In genomic region chr14:73136085-73136386, GRCh38 we compare ENCODE assay signal across 8 cellular contexts. TPM values are rescaled to one million over a fixed set of nuclear protein-coding genes. Genes with fewer than 3 reads are reported as not detected.
DNase-seq lines count a peak whose midpoint lies in the region; ATAC-seq and TF ChIP-seq lines count a peak whose summit lies in the region.

No MANE protein-coding gene starts in this region.

- no peaks in the 10 kb centered on the region for H3K9me3 ChIP-seq in CD4-positive, alpha-beta T cell (ENCODE audit: control insufficient read depth, low read length)
- peaks cover 5% of the 10 kb centered on the region; the same call in 1 of the 2 replicates for H3K9me3 ChIP-seq in OCI-LY7 (ENCODE audit: low read length)
- H3K9me3 ChIP-seq in neutrophil: no peaks in the 10 kb centered on the region

- H2AFZ ChIP-seq in OCI-LY7 (ENCODE audit: low read length): peak overlapping the region; percentile 98

- peaks cover 13% of the 10 kb centered on the region for H3K4me1 ChIP-seq in OCI-LY7 (ENCODE audit: insufficient read depth, low read length, poor library complexity, severe bottlenecking)
- H3K4me1 ChIP-seq in neutrophil (ENCODE audit: control insufficient read depth in 1 of 2, insufficient read depth in 1 of 2, low read depth in 1 of 2, low read length in 1 of 2): peaks cover 28 to 32% of the 10 kb centered on the region in 2 experiments

- H3K4me1 Mint-ChIP-seq in CD4-positive, alpha-beta T cell (ENCODE audit: low read depth): peaks cover 28% of the 10 kb centered on the region
- peaks cover 9% of the 10 kb centered on the region for H3K4me1 Mint-ChIP-seq in endothelial cell (ENCODE audit: unreplicated experiment)

- ATAC-seq in CD4-positive, alpha-beta T cell (ENCODE audit: poor library complexity): no peak
- no peak for ATAC-seq in GM21390 (IDR thresholded peaks at IDR 0.05; ENCODE audit: unreplicated experiment)
- ATAC-seq in GM21526 (IDR thresholded peaks at IDR 0.05; ENCODE audit: low FRiP score, unreplicated experiment): no peak
- ATAC-seq in HG03432 (IDR thresholded peaks at IDR 0.05; ENCODE audit: unreplicated experiment): no peak

- H4K20me1 ChIP-seq in OCI-LY7 (ENCODE audit: insufficient read depth, low read length): no peaks in the 10 kb centered on the region

- DNase-seq in CD4-positive, alpha-beta T cell: no peak
- DNase-seq in OCI-LY7 (ENCODE audit: low spot score): no peak
- DNase-seq in endothelial cell (ENCODE audit: low spot score): no peak
- DNase-seq in GDM1 (lab: John Stamatoyannopoulos, UW): no peak

- H3K4me3 ChIP-seq in OCI-LY7 (ENCODE audit: low read depth, low read length, poor library complexity, severe bottlenecking) (peak overlapping the region; percentile 87), neutrophil (ENCODE audit: low read depth in 1 of 2, low read length in 1 of 2) (peak overlapping the region; percentile 69 to 84)

- intact Hi-C loops in CD4-positive, alpha-beta T cell (cut with DNase I, micrococcal nuclease): loop anchor here (1.0 to 2.0 kb wide), 4 partner anchors 77 to 209 kb away; partner anchors contain the start of genes RBM25 (in 2 of the 2), DCAF4 (in 1 of the 2) and ZFYVE1 (in 1 of the 2)
- intact Hi-C loops in OCI-LY7 (cut with micrococcal nuclease; ENCODE audit: unreplicated experiment): no loop called here

- H3K27me3 Mint-ChIP-seq in CD4-positive, alpha-beta T cell: no peaks in the 10 kb centered on the region
- peaks cover 5% of the 10 kb centered on the region for H3K27me3 Mint-ChIP-seq in endothelial cell (ENCODE audit: unreplicated experiment)

- H3K36me3 Mint-ChIP-seq in CD4-positive, alpha-beta T cell (ENCODE audit: low read depth): peaks cover 17% of the 10 kb centered on the region
- H3K36me3 Mint-ChIP-seq in endothelial cell (ENCODE audit: low read depth, unreplicated experiment): peaks cover 11% of the 10 kb centered on the region

- BruUV-seq in OCI-LY7 (replicated peaks; lab: Mats Ljungman, UMichigan): no TSS peak

- H3K27me3 ChIP-seq in CD4-positive, alpha-beta T cell (ENCODE audit: control insufficient read depth, insufficient read depth, low read length): no peaks in the 10 kb centered on the region
- no peaks in the 10 kb centered on the region for H3K27me3 ChIP-seq in neutrophil

- peaks cover 32% of the 10 kb centered on the region for H3K79me2 ChIP-seq in OCI-LY7 (ENCODE audit: insufficient read depth, low read depth, low read length)

- POLR2A ChIA-PET in CD4-positive, alpha-beta T cell (lab: Charles Lee): interaction anchor here (0.6 to 3.3 kb wide), 22 partner anchors 8 to 1627 kb away, joined by 3 to 84 read pairs (median 6); partner anchors contain the start of genes ACOT2, ACOT4, COQ6 and DCAF4
- POLR2A ChIA-PET in OCI-LY7 (lab: Charles Lee): interaction anchor here (0.5 to 2.9 kb wide), 10 partner anchors 11 to 546 kb away, joined by 3 to 14 read pairs (median 3); partner anchors contain the start of gene RBM25

- peak overlapping the region; percentile 99 for H3K27ac Mint-ChIP-seq in CD4-positive, alpha-beta T cell
- H3K27ac Mint-ChIP-seq in endothelial cell (ENCODE audit: unreplicated experiment): peak overlapping the region; percentile 88

- peak overlapping the region; percentile 92 for H3K27ac ChIP-seq in CD4-positive, alpha-beta T cell (ENCODE audit: low read depth, low read length)
- peak overlapping the region; percentile 80 for H3K27ac ChIP-seq in OCI-LY7 (ENCODE audit: low read depth, low read length, poor library complexity, severe bottlenecking)
- H3K27ac ChIP-seq in neutrophil: peak overlapping the region; percentile 95

- no peaks in the 10 kb centered on the region for H3K36me3 ChIP-seq in OCI-LY7 (ENCODE audit: insufficient read depth, low read length)
- H3K36me3 ChIP-seq in neutrophil: no peaks in the 10 kb centered on the region

- CTCF ChIA-PET in CD4-positive, alpha-beta T cell (lab: Charles Lee): interaction anchor here (0.9 to 1.0 kb wide), 2 partner anchors 72 to 110 kb away, joined by 3 to 4 read pairs; no protein-coding TSS in a partner anchor
- CTCF ChIA-PET in OCI-LY7 (lab: Charles Lee; ENCODE audit: unreplicated experiment): interaction anchor here (0.6 kb wide), 1 partner anchor 187 kb away, joined by 3 read pairs; no protein-coding TSS in a partner anchor

- H3K9me3 Mint-ChIP-seq in CD4-positive, alpha-beta T cell: peaks cover 12% of the 10 kb centered on the region
- H3K9me3 Mint-ChIP-seq in endothelial cell (ENCODE audit: unreplicated experiment): no peaks in the 10 kb centered on the region

- peak overlapping the region; percentile 66 for H3K4me2 ChIP-seq in OCI-LY7 (ENCODE audit: low read length)

- TF ChIP-seq CTCF in CD4-positive, alpha-beta T cell (IDR thresholded peaks at IDR 0.05): no peak
- TF ChIP-seq CTCF in OCI-LY7 (conservative IDR thresholded peaks at IDR 0.05; ENCODE audit: low read length): no peak
- no peak for TF ChIP-seq CTCF in endothelial cell (IDR thresholded peaks at IDR 0.05; ENCODE audit: unreplicated experiment)
- no peak for TF ChIP-seq CTCF in neutrophil (IDR thresholded peaks at IDR 0.05)

- H3K9me2 ChIP-seq in OCI-LY7 (ENCODE audit: insufficient read depth, low read length): no peaks in the 10 kb centered on the region

- peak overlapping the region; percentile 98 for H3K4me3 Mint-ChIP-seq in CD4-positive, alpha-beta T cell
- peak overlapping the region; percentile 93 for H3K4me3 Mint-ChIP-seq in endothelial cell (ENCODE audit: unreplicated experiment)

RNA-seq across cellular contexts. Expression of gene PSEN1, which starts 0.3 kb away (rescaled TPM):
- total RNA-seq in CD4-positive, alpha-beta T cell: 10 to 100 TPM; 27.1 to 28.3 TPM
- total RNA-seq in OCI-LY7 (2014; rRNA removed; shearing (Covaris generic)): 16.9 and 28.0 TPM in 2 replicates
- 24.4 and 25.9 TPM in 2 replicates for total RNA-seq in OCI-LY7 (2022)
- 75.3 TPM for total RNA-seq in endothelial cell (ENCODE audit: unreplicated experiment)
